11 cellular contexts compared by ENCODE assay signal in the genomic region with DNA sequence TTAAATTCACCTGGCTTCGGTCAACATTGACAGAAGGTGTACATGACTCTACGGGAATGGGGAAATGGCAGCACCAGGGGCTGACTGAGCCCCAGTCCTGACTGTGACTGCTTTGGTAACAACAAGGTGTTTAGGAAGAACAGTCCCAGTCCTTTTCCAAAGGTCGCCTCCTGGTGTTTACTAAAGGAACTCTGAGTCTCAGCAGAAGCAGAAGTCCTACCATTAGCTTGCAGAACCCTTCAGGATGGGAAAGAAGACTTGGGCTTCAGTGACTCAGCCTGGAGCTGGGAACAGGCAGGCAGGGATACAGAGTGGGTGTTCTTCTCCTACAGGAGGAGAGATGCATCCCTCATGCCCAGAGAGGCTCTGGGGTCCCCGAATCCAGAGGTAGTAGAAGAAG.
DNase-seq lines count a peak whose midpoint lies in the region; ATAC-seq and TF ChIP-seq lines count a peak whose summit lies in the region.
"Had no signal": no experiment of that assay in that cellular context is flagged by ENCODE, and none has a peak within 500 bp of the region (broad histone marks: within the 10 kb centered on the region; RNA-seq: fewer than 3 reads in every experiment).

No MANE protein-coding gene starts in this region.

- H3K27me3 Mint-ChIP-seq in chondrocyte (ENCODE audit: low read depth): no peaks in the 10 kb centered on the region
- H3K27me3 Mint-ChIP-seq in osteocyte (ENCODE audit: unreplicated experiment): no peaks in the 10 kb centered on the region
- peaks cover 5 to 18% of the 10 kb centered on the region in 2 donors for H3K27me3 Mint-ChIP-seq in natural killer cell treated with Interleukin-12 subunit alpha and Interleukin-12 subunit beta and Interleukin-15 and Interleukin-18, amount 100 ng/mL, for 72 hours

- no peak overlapping the region for H3K27ac Mint-ChIP-seq in chondrocyte (ENCODE audit: unreplicated experiment)
- no peak overlapping the region for H3K27ac Mint-ChIP-seq in osteocyte (ENCODE audit: unreplicated experiment)
- no peak overlapping the region for H3K27ac Mint-ChIP-seq in natural killer cell treated with Interleukin-12 subunit alpha and Interleukin-12 subunit beta and Interleukin-15 and Interleukin-18, amount 100 ng/mL, for 72 hours
- H3K27ac Mint-ChIP-seq: T-helper 1 cell treated with Interleukin-12 subunit alpha and Interleukin-12 subunit beta and Interleukin-4 antibody, amounts not matched to agents 30 μg/mL and 1 μg/mL, for 36 hours had no signal

- ATAC-seq in natural killer cell treated with Interleukin-12 subunit alpha and Interleukin-12 subunit beta and Interleukin-15 and Interleukin-18, amount 100 ng/mL, for 72 hours: no peak
- ATAC-seq: right cardiac atrium had no signal

- H3K4me1 Mint-ChIP-seq in chondrocyte (ENCODE audit: low read depth) (peaks cover 6% of the 10 kb centered on the region), osteocyte (ENCODE audit: unreplicated experiment) (no peaks in the 10 kb centered on the region)
- H3K4me1 Mint-ChIP-seq in natural killer cell treated with Interleukin-12 subunit alpha and Interleukin-12 subunit beta and Interleukin-15 and Interleukin-18, amount 100 ng/mL, for 72 hours (ENCODE audit: low read depth in 2 of 2): no peaks in the 10 kb centered on the region

- H3K4me3 Mint-ChIP-seq in chondrocyte (ENCODE audit: unreplicated experiment) (no peak overlapping the region), osteocyte (ENCODE audit: unreplicated experiment) (no peak overlapping the region)
- no peak overlapping the region for H3K4me3 Mint-ChIP-seq in natural killer cell treated with Interleukin-12 subunit alpha and Interleukin-12 subunit beta and Interleukin-15 and Interleukin-18, amount 100 ng/mL, for 72 hours
- H3K4me3 Mint-ChIP-seq: T-helper 1 cell treated with Interleukin-12 subunit alpha and Interleukin-12 subunit beta and Interleukin-4 antibody, amounts not matched to agents 30 μg/mL and 1 μg/mL, for 36 hours had no signal

- H3K9me3 Mint-ChIP-seq in chondrocyte (ENCODE audit: low read depth) (no peaks in the 10 kb centered on the region), osteocyte (ENCODE audit: unreplicated experiment) (no peaks in the 10 kb centered on the region)
- H3K9me3 Mint-ChIP-seq in natural killer cell treated with Interleukin-12 subunit alpha and Interleukin-12 subunit beta and Interleukin-15 and Interleukin-18, amount 100 ng/mL, for 72 hours: no peaks in the 10 kb centered on the region
- H3K9me3 Mint-ChIP-seq: T-helper 1 cell treated with Interleukin-12 subunit alpha and Interleukin-12 subunit beta and Interleukin-4 antibody, amounts not matched to agents 30 μg/mL and 1 μg/mL, for 36 hours had no signal

- DNase-seq in GM12865 (ENCODE audit: low read depth) (peak; percentile 9), LHCN-M2 (ENCODE audit: low read depth) (peak; percentile 6), chondrocyte (ENCODE audit: low spot score) (no peak), osteocyte (ENCODE audit: extremely low spot score, unreplicated experiment) (no peak), NOMO-1 treated with dmso at 0.1 percent for 144 hours (lab: John Stamatoyannopoulos, UW; ENCODE audit: unreplicated experiment) (no peak), GM19240 (ENCODE audit: insufficient read length, low spot score) (no peak), cerebellum (ENCODE audit: low spot score) (no peak)
- no peak for DNase-seq in natural killer cell treated with Interleukin-12 subunit alpha and Interleukin-12 subunit beta and Interleukin-15 and Interleukin-18, amount 100 ng/mL, for 72 hours (ENCODE audit: low spot score)
- DNase-seq: anterior cingulate cortex, right cardiac atrium had no signal

- H3K36me3 Mint-ChIP-seq in chondrocyte (ENCODE audit: low read depth) (no peaks in the 10 kb centered on the region), osteocyte (ENCODE audit: unreplicated experiment) (no peaks in the 10 kb centered on the region)
- no peaks in the 10 kb centered on the region for H3K36me3 Mint-ChIP-seq in natural killer cell treated with Interleukin-12 subunit alpha and Interleukin-12 subunit beta and Interleukin-15 and Interleukin-18, amount 100 ng/mL, for 72 hours

- H3K4me3 ChIP-seq in GM12865 (ENCODE audit: low read depth, low read length): no peak overlapping the region

- TF ChIP-seq CTCF in GM12865 (IDR thresholded peaks at IDR 0.05; ENCODE audit: insufficient read depth, low read depth, low read length, missing control alignments): peak; percentile 22
- TF ChIP-seq CTCF in chondrocyte (IDR thresholded peaks at IDR 0.05): peak; percentile 41
- TF ChIP-seq CTCF in osteocyte (IDR thresholded peaks at IDR 0.05): peak; percentile 15

Comparison
In these comparisons a context has a peak if more than half of its experiments do, and no peak if none do; other contexts are left out.
1. DNase-seq: peak in GM12865 (single experiment) and LHCN-M2 (single experiment); none in chondrocyte (single experiment), osteocyte (single experiment), NOMO-1 treated with dmso at 0.1 percent for 144 hours (single experiment), GM19240 (single experiment), cerebellum (single experiment) and natural killer cell treated with Interleukin-12 subunit alpha and Interleukin-12 subunit beta and Interleukin-15 and Interleukin-18, amount 100 ng/mL, for 72 hours (single experiment).
2. Peak in every context shown above with its lines, with median percentiles within 50 percentile points of each other: CTCF ChIP-seq.